17 cellular contexts compared by ENCODE assay signal in genomic region chr9:18492612-18493011, GRCh38. TPM values are rescaled to one million over a fixed set of nuclear protein-coding genes. Genes with fewer than 3 reads are reported as not detected.
DNase-seq lines count a peak whose midpoint lies in the region; TF ChIP-seq lines count a peak whose summit lies in the region.
"Had no signal": no experiment of that assay in that cellular context is flagged by ENCODE, and none has a peak within 500 bp of the region (broad histone marks: within the 10 kb centered on the region; RNA-seq: fewer than 3 reads in every experiment).

No MANE protein-coding gene starts in this region.

- H3K4me3 ChIP-seq in choroid plexus epithelial cell (ENCODE audit: low read depth, low read length): no peak overlapping the region
- no peak overlapping the region for H3K4me3 ChIP-seq in mesenchymal stem cell (ENCODE audit: insufficient read depth in 1 of 2, low read depth in 1 of 2, low read length in 2 of 2)
- H3K4me3 ChIP-seq: gastroesophageal sphincter, K562, suprapubic skin had no signal

- no peak overlapping the region for H3K4me2 ChIP-seq in mesenchymal stem cell (ENCODE audit: low read length, poor library complexity, severe bottlenecking)

- no peak overlapping the region for H4K91ac ChIP-seq in mesenchymal stem cell (ENCODE audit: low read length)

- H2BK12ac ChIP-seq in mesenchymal stem cell (ENCODE audit: low read length in 2 of 2): no peak overlapping the region

- no peak overlapping the region for H2BK5ac ChIP-seq in mesenchymal stem cell (ENCODE audit: low read depth, low read length, poor library complexity, severe bottlenecking)

- peak overlapping the region; percentile 93 for H3K9ac ChIP-seq in mesenchymal stem cell (ENCODE audit: low read length)

- no peak overlapping the region for H2AK5ac ChIP-seq in mesenchymal stem cell (ENCODE audit: low read length, severe bottlenecking)

- TF ChIP-seq CTCF in choroid plexus epithelial cell (conservative IDR thresholded peaks at IDR 0.05; ENCODE audit: low read depth, low read length): no peak

- no peaks in the 10 kb centered on the region for H3K9me3 ChIP-seq in mesenchymal stem cell (ENCODE audit: control insufficient read depth, low read length)
- H3K9me3 ChIP-seq: gastroesophageal sphincter, suprapubic skin had no signal

- no peak overlapping the region for H3K18ac ChIP-seq in mesenchymal stem cell (ENCODE audit: low read depth in 1 of 2, low read length in 2 of 2)

- no peak overlapping the region for H2BK120ac ChIP-seq in mesenchymal stem cell (ENCODE audit: low read depth, low read length)

- no peak overlapping the region for H4K8ac ChIP-seq in mesenchymal stem cell (ENCODE audit: low read length)

- H3K23ac ChIP-seq in mesenchymal stem cell (ENCODE audit: low read length in 2 of 2): no peak overlapping the region

- H3K27me3 ChIP-seq in mesenchymal stem cell (ENCODE audit: control insufficient read depth in 1 of 2, insufficient read depth in 1 of 2, low read length in 2 of 2): no peaks in the 10 kb centered on the region
- H3K27me3 ChIP-seq: gastroesophageal sphincter, suprapubic skin had no signal

- peaks cover 8% of the 10 kb centered on the region for H3K79me1 ChIP-seq in mesenchymal stem cell (replicated peaks; ENCODE audit: low read length, poor library complexity, severe bottlenecking)

- peak overlapping the region; percentile 83 for H3K27ac ChIP-seq in mesenchymal stem cell (ENCODE audit: low read length, poor library complexity, severe bottlenecking)
- H3K27ac ChIP-seq: gastroesophageal sphincter, suprapubic skin had no signal

- peaks cover 0 to 37% of the 10 kb centered on the region in 2 experiments for H3K36me3 ChIP-seq in mesenchymal stem cell (ENCODE audit: control insufficient read depth in 1 of 2, insufficient read depth in 2 of 2, low read depth in 1 of 2, low read length in 2 of 2)
- H3K36me3 ChIP-seq: gastroesophageal sphincter, suprapubic skin had no signal

- H2AFZ ChIP-seq in mesenchymal stem cell (ENCODE audit: low read depth, low read length): no peak overlapping the region

- H3K14ac ChIP-seq in mesenchymal stem cell (ENCODE audit: low read length in 2 of 2): no peak overlapping the region

- H3K4ac ChIP-seq in mesenchymal stem cell (ENCODE audit: low read depth in 1 of 2, low read length in 2 of 2): no peak overlapping the region

- peak; percentile 74 for DNase-seq in ELR (ENCODE audit: low read depth)
- peak; percentile 78 for DNase-seq in RKO (ENCODE audit: low spot score)
- DNase-seq in choroid plexus epithelial cell (ENCODE audit: low read depth): peak; percentile 50
- no peak for DNase-seq in mesenchymal stem cell
- no peak for DNase-seq in cortex of kidney (lab: John Stamatoyannopoulos, UW)
- no peak for DNase-seq in HUDEP-2 (lab: John Stamatoyannopoulos, UW; ENCODE audit: unreplicated experiment in 76 of 76)
- DNase-seq in NK-92 treated with Interleukin-12 subunit alpha and Interleukin-12 subunit beta, amount 100 ng/mL, for 24 hours (lab: John Stamatoyannopoulos, UW): no peak
- DNase-seq in effector CD4-positive, alpha-beta T cell: no peak
- DNase-seq: activated CD4-positive, alpha-beta T cell treated with anti-CD3 and anti-CD28 coated beads, Interleukin-2, amount 50 U/mL, for 48 hours; activated naive CD4-positive, alpha-beta T cell; CD4-positive, CD25-positive, alpha-beta regulatory T cell; DMS 273 treated with DMSO at 0.1 percent for 48 hours; NCI-H1930; T-cell had no signal

- no peak overlapping the region for H2BK15ac ChIP-seq in mesenchymal stem cell (ENCODE audit: low read depth, poor library complexity, severe bottlenecking)

- peaks cover 3% of the 10 kb centered on the region for H3K4me1 ChIP-seq in mesenchymal stem cell (ENCODE audit: control insufficient read depth, insufficient read depth, low read depth, low read length)

RNA-seq across cellular contexts. Expression of gene ADAMTSL1, which starts 18.7 kb away (rescaled TPM):
- 0.65 TPM for polyA plus RNA-seq in mesenchymal stem cell (2013, experiment 1 of 2)
- 0.66 TPM for polyA plus RNA-seq in mesenchymal stem cell (2013, experiment 2 of 2)
- polyA plus RNA-seq: CD4-positive, CD25-positive, alpha-beta regulatory T cell had no signal

Comparison
In these comparisons a context has a peak if more than half of its experiments do, and no peak if none do; other contexts are left out.
1. DNase-seq: peak in ELR (single experiment), RKO (single experiment) and choroid plexus epithelial cell (single experiment); none in mesenchymal stem cell (single experiment), cortex of kidney (single experiment), HUDEP-2 (0 of 76), NK-92 treated with Interleukin-12 subunit alpha and Interleukin-12 subunit beta, amount 100 ng/mL, for 24 hours (single experiment) and effector CD4-positive, alpha-beta T cell (single experiment).